14 cellular contexts compared by ENCODE assay signal in the genomic region with DNA sequence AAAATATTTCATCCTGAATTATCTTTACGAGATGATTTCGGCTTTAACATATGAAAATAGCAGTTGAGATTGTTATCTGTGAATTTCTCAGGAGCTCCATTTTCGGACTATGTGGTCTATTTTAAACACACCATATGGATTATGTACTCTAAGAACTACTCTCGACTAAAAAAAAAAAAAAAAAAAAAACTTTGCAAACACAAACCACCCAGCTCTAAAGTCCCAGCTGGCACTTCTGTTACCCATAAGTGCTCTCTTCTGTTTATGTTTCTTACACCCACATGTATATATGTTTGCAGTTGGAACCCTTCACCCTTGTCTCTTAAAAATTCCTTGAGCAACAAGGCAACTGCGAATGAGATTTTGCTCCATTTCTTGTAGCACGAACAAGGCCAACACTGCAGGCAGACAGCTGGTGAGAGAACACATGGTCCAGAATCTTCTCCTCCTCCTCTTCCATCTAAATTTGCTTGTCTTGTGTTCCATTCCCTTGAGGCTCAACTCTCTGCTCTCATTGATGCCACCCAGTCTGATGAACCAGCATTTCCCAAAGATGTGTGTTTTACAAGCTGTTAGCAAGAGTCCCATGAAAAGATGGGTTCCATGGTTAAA.
"Had no signal": no experiment of that assay in that cellular context is flagged by ENCODE, and none has a peak within 500 bp of the region (broad histone marks: within the 10 kb centered on the region; RNA-seq: fewer than 3 reads in every experiment).

No MANE protein-coding gene starts in this region.

- H3K36me3 ChIP-seq: sigmoid colon, upper lobe of left lung had no signal

- H3K27me3 ChIP-seq: sigmoid colon, testis, upper lobe of left lung had no signal

- H3K4me2 ChIP-seq: smooth muscle cell had no signal

- H3K27ac ChIP-seq: sigmoid colon, testis, upper lobe of left lung had no signal

- DNase-seq: activated gamma-delta T cell treated with Interleukin-2 at 50 U/mL for 16 hours; activated T-cell treated with anti-CD3 and anti-CD28 coated beads, Interleukin-2, amount 50 U/mL, for 1 hour; aorta; effector memory CD4-positive, alpha-beta T cell; hypothalamus; nucleus accumbens; sigmoid colon; stimulated activated CD4-positive, alpha-beta T cell treated with anti-CD3 and anti-CD28 coated beads, Interleukin-15, amount 100 ng/mL, for 24 hours; stimulated activated CD8-positive, alpha-beta memory T cell treated with anti-CD3 and anti-CD28 coated beads, Interleukin-4, amount 100 ng/mL, for 48 hours; stimulated activated naive B cell treated with anti-CD40 and anti-IgM and Interleukin-4, amounts not matched to agents 10 μg/mL and 1 μg/mL and 100 μg/mL, for 72 hours; T-helper 1 cell; testis; upper lobe of left lung had no signal

- H3K4me3 ChIP-seq: sigmoid colon, smooth muscle cell, testis, upper lobe of left lung had no signal

- ATAC-seq: stimulated activated naive B cell treated with anti-CD40 and anti-IgM and Interleukin-4, amounts not matched to agents 10 μg/mL and 1 μg/mL and 100 μg/mL, for 72 hours had no signal

- H3K4me1 ChIP-seq: testis, upper lobe of left lung had no signal

- H3K9me3 ChIP-seq: sigmoid colon, testis, upper lobe of left lung had no signal
